ENCODE assay signal across 19 cellular contexts in genomic region chr17:46163929-46164594, GRCh38. TPM values are rescaled to one million over a fixed set of nuclear protein-coding genes. Genes with fewer than 3 reads are reported as not detected.
DNase-seq lines count a peak whose midpoint lies in the region; ATAC-seq and TF ChIP-seq lines count a peak whose summit lies in the region.
"Had no signal": no experiment of that assay in that cellular context is flagged by ENCODE, and none has a peak within 500 bp of the region (broad histone marks: within the 10 kb centered on the region; RNA-seq: fewer than 3 reads in every experiment).

No MANE protein-coding gene starts in this region.

- in situ Hi-C loops in GM13977 (cut with MboI; ENCODE audit: low pct_unique_long_range_greater_than_20kb, low sequenced_read_pairs, unreplicated experiment): no loop called here

- no peak overlapping the region for H3K4me3 Mint-ChIP-seq in activated CD4-positive, alpha-beta T cell treated with anti-CD3 and anti-CD28 coated beads for 36 hours
- H3K4me3 Mint-ChIP-seq in nephron progenitor cell: no peak overlapping the region

- no peaks in the 10 kb centered on the region for H3K27me3 ChIP-seq in RWPE2 (ENCODE audit: insufficient read depth, poor library complexity, severe bottlenecking)
- H3K27me3 ChIP-seq: spleen had no signal

- no peak for TF ChIP-seq CTCF in RWPE2 (IDR thresholded peaks at IDR 0.05; ENCODE audit: poor library complexity, severe bottlenecking)
- TF ChIP-seq CTCF in nephron progenitor cell (IDR thresholded peaks at IDR 0.05): no peak
- TF ChIP-seq CTCF in GM13977 (IDR thresholded peaks at IDR 0.05; ENCODE audit: extremely low read depth, insufficient read depth, missing control alignments): no peak

- POLR2A ChIA-PET in activated CD4-positive, alpha-beta T cell treated with anti-CD3 and anti-CD28 coated beads for 36 hours (lab: Charles Lee): interaction anchor here (0.8 kb wide), 2 partner anchors 18 to 56 kb away, joined by 4 read pairs; no protein-coding TSS in a partner anchor

- H3K9me3 ChIP-seq in RWPE2 (ENCODE audit: severe bottlenecking): no peaks in the 10 kb centered on the region
- H3K9me3 ChIP-seq: spleen had no signal

- peak overlapping the region; percentile 22 for H3K27ac ChIP-seq in RWPE2 (ENCODE audit: poor library complexity, severe bottlenecking)
- peak overlapping the region; percentile 76 for H3K27ac ChIP-seq in epithelial cell of prostate
- H3K27ac ChIP-seq: KMS-11 had no signal

- ATAC-seq in activated CD4-positive, alpha-beta T cell treated with anti-CD3 and anti-CD28 coated beads for 36 hours: peak; percentile 69
- ATAC-seq in RWPE2 (ENCODE audit: low read depth): no peak; the same call in 1 of the 3 replicates

- H3K4me1 Mint-ChIP-seq in activated CD4-positive, alpha-beta T cell treated with anti-CD3 and anti-CD28 coated beads for 36 hours: peaks cover 82% of the 10 kb centered on the region
- H3K4me1 Mint-ChIP-seq in nephron progenitor cell: peaks cover 47% of the 10 kb centered on the region

- peak overlapping the region; percentile 39 for H3K27ac Mint-ChIP-seq in activated CD4-positive, alpha-beta T cell treated with anti-CD3 and anti-CD28 coated beads for 36 hours
- H3K27ac Mint-ChIP-seq in nephron progenitor cell: peak overlapping the region; percentile 9
- H3K27ac Mint-ChIP-seq: progenitor cell of endocrine pancreas had no signal

- intact Hi-C loops in activated CD4-positive, alpha-beta T cell treated with anti-CD3 and anti-CD28 coated beads for 36 hours (cut with DNase I, micrococcal nuclease): no loop called here

- H3K36me3 ChIP-seq in RWPE2 (ENCODE audit: low read depth): peaks cover 21% of the 10 kb centered on the region

- H3K4me3 ChIP-seq in RWPE2 (ENCODE audit: severe bottlenecking): no peak overlapping the region
- H3K4me3 ChIP-seq: spleen had no signal

- no peaks in the 10 kb centered on the region for H3K9me3 Mint-ChIP-seq in activated CD4-positive, alpha-beta T cell treated with anti-CD3 and anti-CD28 coated beads for 36 hours (ENCODE audit: low read depth)
- H3K9me3 Mint-ChIP-seq in nephron progenitor cell: peaks cover 9% of the 10 kb centered on the region

- CTCF ChIA-PET in activated CD4-positive, alpha-beta T cell treated with anti-CD3 and anti-CD28 coated beads for 36 hours (lab: Charles Lee): interaction anchor here (0.5 to 1.7 kb wide), 9 partner anchors 10 to 113 kb away, joined by 3 to 7 read pairs (median 3); no protein-coding TSS in a partner anchor

- H3K4me1 ChIP-seq in RWPE2 (ENCODE audit: insufficient read depth, poor library complexity, severe bottlenecking): peaks cover 48% of the 10 kb centered on the region

- H3K27me3 Mint-ChIP-seq in activated CD4-positive, alpha-beta T cell treated with anti-CD3 and anti-CD28 coated beads for 36 hours: no peaks in the 10 kb centered on the region
- H3K27me3 Mint-ChIP-seq in nephron progenitor cell (ENCODE audit: low read depth, poor library complexity): no peaks in the 10 kb centered on the region
- H3K27me3 Mint-ChIP-seq: progenitor cell of endocrine pancreas had no signal

- peaks cover 41% of the 10 kb centered on the region for H3K36me3 Mint-ChIP-seq in activated CD4-positive, alpha-beta T cell treated with anti-CD3 and anti-CD28 coated beads for 36 hours (ENCODE audit: low read depth)
- peaks cover 78% of the 10 kb centered on the region for H3K36me3 Mint-ChIP-seq in nephron progenitor cell (ENCODE audit: low read depth)

- DNase-seq in activated CD4-positive, alpha-beta T cell treated with anti-CD3 and anti-CD28 coated beads for 36 hours: no peak
- no peak for DNase-seq in activated CD4-positive, alpha-beta T cell treated with anti-CD3 and anti-CD28 coated beads, Interleukin-2, amount 50 U/mL, for 1 hour
- DNase-seq in RWPE2 (ENCODE audit: low spot score) (no peak), epithelial cell of prostate (ENCODE audit: low read depth, low spot score) (no peak), nephron progenitor cell (no peak), GM13977 (ENCODE audit: low spot score) (no peak), NCI-H187 (lab: John Stamatoyannopoulos, UW) (no peak), NCI-H187 treated with DMSO at 0.1 percent for 48 hours (lab: John Stamatoyannopoulos, UW) (no peak)
- DNase-seq: 8988T; activated effector memory CD4-positive, alpha-beta T cell treated with anti-CD3 and anti-CD28 coated beads, Interleukin-2, amount 50 U/mL, for 16 hours; Caco-2; GDM1; NCI-H1417; NCI-H446 treated with DMSO at 0.1 percent for 48 hours; SHP77 treated with DMSO at 0.1 percent for 48 hours; spleen; T-helper 9 cell had no signal

RNA-seq across cellular contexts. Expression of gene KANSL1, which starts 29.2 kb away (rescaled TPM):
- total RNA-seq in activated CD4-positive, alpha-beta T cell treated with anti-CD3 and anti-CD28 coated beads for 36 hours: 10 to 100 TPM; 46.8 to 64.5 TPM
